ENCODE assay signal across 10 cellular contexts in the genomic region with DNA sequence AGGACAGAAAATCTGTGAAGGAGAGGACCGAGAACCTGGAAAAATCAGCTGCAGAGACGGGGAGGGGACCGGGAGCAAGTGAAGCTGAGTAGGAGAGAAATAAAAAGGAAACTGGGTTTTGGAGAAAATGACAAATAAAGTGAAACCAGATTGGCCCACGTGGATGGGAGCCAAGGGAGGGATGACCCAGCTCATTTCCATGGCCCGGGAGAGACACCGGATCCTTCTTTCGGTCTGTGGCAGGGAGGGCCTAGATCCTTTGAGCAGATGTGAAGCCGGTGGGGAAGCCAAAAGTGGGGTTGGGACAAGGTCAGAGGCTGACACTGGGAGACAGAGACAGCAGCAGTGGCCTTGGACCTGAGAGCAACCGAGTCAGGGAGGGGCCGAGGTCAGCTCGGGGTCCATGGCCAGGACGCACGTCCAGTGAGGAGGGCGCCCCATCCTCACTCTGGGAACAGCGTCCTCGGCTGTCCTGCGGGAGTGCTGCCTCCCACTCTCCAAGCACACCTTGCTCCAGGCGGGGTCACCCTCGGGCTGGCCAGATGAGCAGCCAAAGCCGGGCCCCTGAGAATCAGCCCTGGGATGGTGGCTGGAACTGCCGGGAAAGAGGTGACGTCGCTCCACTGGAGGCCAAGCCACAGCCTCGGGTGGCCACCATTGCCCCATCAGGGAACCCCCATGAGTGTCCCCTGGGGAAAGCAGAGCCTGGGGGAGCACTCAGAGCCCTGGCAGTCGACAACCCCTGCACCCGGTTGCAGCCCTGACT. TPM values are rescaled to one million over a fixed set of nuclear protein-coding genes. Genes with fewer than 3 reads are reported as not detected.
DNase-seq lines count a peak whose midpoint lies in the region; ATAC-seq and TF ChIP-seq lines count a peak whose summit lies in the region.
"Had no signal": no experiment of that assay in that cellular context is flagged by ENCODE, and none has a peak within 500 bp of the region (broad histone marks: within the 10 kb centered on the region; RNA-seq: fewer than 3 reads in every experiment).

No MANE protein-coding gene starts in this region.

- CTCF ChIA-PET in HEK293 (lab: Yijun Ruan, JAX): no interaction called here

- POLR2A ChIA-PET in HEK293 (lab: Yijun Ruan, JAX): no interaction called here

- H3K4me3 ChIP-seq in HEK293 (ENCODE audit: low read depth, low read length) (no peak overlapping the region), lower leg skin (ENCODE audit: low read depth, poor library complexity, severe bottlenecking) (no peak overlapping the region)

- no peak for ATAC-seq in HG03342 (IDR thresholded peaks at IDR 0.05; ENCODE audit: unreplicated experiment)

- intact Hi-C loops in lower leg skin (cut with DNase I; ENCODE audit: low total_unique reads): no loop called here

- peaks cover 0 to 22% of the 10 kb centered on the region in 2 experiments; a peak in 2 of 3 replicates for H3K36me3 ChIP-seq in HEK293 (ENCODE audit: control insufficient read depth in 2 of 2, insufficient read depth in 1 of 2, low read length in 2 of 2)

- no peak for TF ChIP-seq POLR2A in lower leg skin (IDR thresholded peaks at IDR 0.05)

- H3K27ac ChIP-seq in HEK293 (ENCODE audit: extremely low read depth, low read depth, low read length): no peak overlapping the region

- H3K9me3 ChIP-seq in HEK293 (ENCODE audit: control insufficient read depth, insufficient read depth, low read depth, low read length): no peaks in the 10 kb centered on the region

- 32 to 48% methylated on average over 12 to 20 of the region's 26 CpGs for WGBS in lower leg skin, 2 donors

- H3K4me1 ChIP-seq in HEK293 (ENCODE audit: control insufficient read depth, insufficient read depth, low read length): no peaks in the 10 kb centered on the region

- TF ChIP-seq CTCF in HEK293 (tag by site-specific recombination; IDR thresholded peaks at IDR 0.05) (no peak), lower leg skin (IDR thresholded peaks at IDR 0.05) (no peak)

- DNase-seq in cerebellum (ENCODE audit: low spot score) (peak; percentile 18), lower leg skin (ENCODE audit: low spot score in 2 of 2) (peak; percentile 36 to 87), stromal cell of bone marrow (ENCODE audit: low read depth) (peak; percentile 74), NCI-H748 (lab: John Stamatoyannopoulos, UW; ENCODE audit: unreplicated experiment) (no peak), NCI-H2196 (lab: John Stamatoyannopoulos, UW; ENCODE audit: unreplicated experiment) (no peak)
- no peak for DNase-seq in stimulated activated CD4-positive, alpha-beta T cell treated with anti-CD3 and anti-CD28 coated beads, Interleukin-12 subunit alpha, Interleukin-12 subunit beta, amount 100 ng/mL, for 4 hours
- DNase-seq: activated CD4-positive, CD25-positive, alpha-beta regulatory T cell; GDM1 had no signal

TF ChIP-seq in HEK293, 187 proteins besides CTCF, POLR2A, EP300 and RAD21:
- no peak for TF ChIP-seq IKZF3 (tag by site-specific recombination; IDR thresholded peaks at IDR 0.05)
- TF ChIP-seq GLIS1 (tag by site-specific recombination; IDR thresholded peaks at IDR 0.05): peak; percentile 75
TF ChIP-seq in HEK293: peak in this region for 1.

RNA-seq across cellular contexts. Expression of a gene that starts 50.8 kb away (rescaled TPM):
- total RNA-seq in cerebellum (13.3 TPM), lower leg skin (10 to 100 TPM in 3 of 4 donors, 1 to 10 TPM in 1; 8.5 to 30.3 (median 16.2) TPM)

Comparison
In these comparisons a context has a peak if more than half of its experiments do, and no peak if none do; other contexts are left out.
1. DNase-seq: peak in cerebellum (single experiment), lower leg skin (2 of 2) and stromal cell of bone marrow (single experiment); none in stimulated activated CD4-positive, alpha-beta T cell treated with anti-CD3 and anti-CD28 coated beads, Interleukin-12 subunit alpha, Interleukin-12 subunit beta, amount 100 ng/mL, for 4 hours (single experiment), NCI-H748 (single experiment) and NCI-H2196 (single experiment).